12 cellular contexts compared by ENCODE assay signal in genomic region chrX:15310117-15310516, GRCh38. TPM values are rescaled to one million over a fixed set of nuclear protein-coding genes. Genes with fewer than 3 reads are reported as not detected.
DNase-seq lines count a peak whose midpoint lies in the region; ATAC-seq and TF ChIP-seq lines count a peak whose summit lies in the region.
"Had no signal": no experiment of that assay in that cellular context is flagged by ENCODE, and none has a peak within 500 bp of the region (broad histone marks: within the 10 kb centered on the region; RNA-seq: fewer than 3 reads in every experiment).

No MANE protein-coding gene starts in this region.

- peaks cover 4% of the 10 kb centered on the region for H3K4me1 ChIP-seq in body of pancreas

- no peaks in the 10 kb centered on the region for H3K4me1 Mint-ChIP-seq in activated CD8-positive, alpha-beta T cell treated with anti-CD3 and anti-CD28 coated beads, Interleukin-2, amount 10 ng/mL, durations not matched to agents 7 days and 5 days (ENCODE audit: low read depth)

- no peak for TF ChIP-seq POLR2A in body of pancreas (IDR thresholded peaks at IDR 0.05)

- no peaks in the 10 kb centered on the region for H3K27me3 Mint-ChIP-seq in activated CD8-positive, alpha-beta T cell treated with anti-CD3 and anti-CD28 coated beads, Interleukin-2, amount 10 ng/mL, durations not matched to agents 7 days and 5 days (ENCODE audit: low read depth)
- H3K27me3 Mint-ChIP-seq: CD4-positive, alpha-beta T cell had no signal

- intact Hi-C loops in body of pancreas (cut with DNase I), result no loop called here

- DNase-seq in AG08395 (ENCODE audit: low spot score) (peak; percentile 11), NCI-H1105 (lab: John Stamatoyannopoulos, UW) (peak; percentile 65), body of pancreas (peak; percentile 45 to 73 (median 68)), kidney tubule cell (ENCODE audit: low spot score) (peak; percentile 29)
- no peak for DNase-seq in activated CD8-positive, alpha-beta T cell treated with anti-CD3 and anti-CD28 coated beads, Interleukin-2, amount 10 ng/mL, durations not matched to agents 7 days and 5 days
- DNase-seq: activated T-cell treated with anti-CD3 and anti-CD28 coated beads, Interleukin-2, amount 50 U/mL, for 24 hours; CD4-positive, alpha-beta T cell had no signal

- 0 to 10% methylated on average over 3 of the region's 3 CpGs for WGBS in body of pancreas, 2 donors

- H3K27ac ChIP-seq in body of pancreas, result peak overlapping the region; percentile 15 to 65 (median 58)

- no peaks in the 10 kb centered on the region for H3K9me3 Mint-ChIP-seq in activated CD8-positive, alpha-beta T cell treated with anti-CD3 and anti-CD28 coated beads, Interleukin-2, amount 10 ng/mL, durations not matched to agents 7 days and 5 days (ENCODE audit: insufficient read depth)
- H3K9me3 Mint-ChIP-seq: activated T-cell treated with anti-CD3 and anti-CD28 coated beads, Interleukin-2, amount 50 U/mL, for 24 hours; CD4-positive, alpha-beta T cell had no signal

- no peaks in the 10 kb centered on the region for H3K27me3 ChIP-seq in body of pancreas

- no peaks in the 10 kb centered on the region for H3K9me3 ChIP-seq in body of pancreas
- H3K9me3 ChIP-seq: mucosa of descending colon had no signal

- CTCF ChIA-PET in activated CD8-positive, alpha-beta T cell treated with anti-CD3 and anti-CD28 coated beads, Interleukin-2, amount 10 ng/mL, durations not matched to agents 7 days and 5 days (lab: Charles Lee), result no interaction called here

- TF ChIP-seq CTCF in body of pancreas (IDR thresholded peaks at IDR 0.05), result no peak

- no peak overlapping the region for H3K27ac Mint-ChIP-seq in activated CD8-positive, alpha-beta T cell treated with anti-CD3 and anti-CD28 coated beads, Interleukin-2, amount 10 ng/mL, durations not matched to agents 7 days and 5 days
- H3K27ac Mint-ChIP-seq: activated T-cell treated with anti-CD3 and anti-CD28 coated beads, Interleukin-2, amount 50 U/mL, for 24 hours; CD4-positive, alpha-beta T cell had no signal

- ATAC-seq in body of pancreas (peak; percentile 82), GM21825 (IDR thresholded peaks at IDR 0.05; ENCODE audit: unreplicated experiment) (no peak), GM21529 (IDR thresholded peaks at IDR 0.05; ENCODE audit: unreplicated experiment) (no peak), GM21423 (IDR thresholded peaks at IDR 0.05; ENCODE audit: unreplicated experiment) (no peak)
- no peak for ATAC-seq in activated CD8-positive, alpha-beta T cell treated with anti-CD3 and anti-CD28 coated beads, Interleukin-2, amount 10 ng/mL, durations not matched to agents 7 days and 5 days
- ATAC-seq: mucosa of descending colon had no signal

- no peaks in the 10 kb centered on the region for H3K36me3 ChIP-seq in body of pancreas (replicated peaks in 1 of 2; ENCODE audit: insufficient read depth in 1 of 2, low read depth in 2 of 2)

- POLR2A ChIA-PET in activated CD8-positive, alpha-beta T cell treated with anti-CD3 and anti-CD28 coated beads, Interleukin-2, amount 10 ng/mL, durations not matched to agents 7 days and 5 days (lab: Charles Lee), result no interaction called here

- H3K4me3 Mint-ChIP-seq in activated CD8-positive, alpha-beta T cell treated with anti-CD3 and anti-CD28 coated beads, Interleukin-2, amount 10 ng/mL, durations not matched to agents 7 days and 5 days, result no peak overlapping the region
- H3K4me3 Mint-ChIP-seq: activated T-cell treated with anti-CD3 and anti-CD28 coated beads, Interleukin-2, amount 50 U/mL, for 24 hours; CD4-positive, alpha-beta T cell had no signal

- no peaks in the 10 kb centered on the region for H3K36me3 Mint-ChIP-seq in activated CD8-positive, alpha-beta T cell treated with anti-CD3 and anti-CD28 coated beads, Interleukin-2, amount 10 ng/mL, durations not matched to agents 7 days and 5 days (ENCODE audit: low read depth)

- H3K4me3 ChIP-seq in body of pancreas, result no peak overlapping the region
- H3K4me3 ChIP-seq: mucosa of descending colon had no signal

RNA-seq across cellular contexts. Expression of gene ASB11, which starts 5.3 kb away (rescaled TPM):
- total RNA-seq in body of pancreas, result under 1 TPM in 1 of 2 donors, not detected in 1; 0.52 TPM
- total RNA-seq in activated CD8-positive, alpha-beta T cell treated with anti-CD3 and anti-CD28 coated beads, Interleukin-2, amount 10 ng/mL, durations not matched to agents 7 days and 5 days, result not detected
- total RNA-seq: CD4-positive, alpha-beta T cell; LHCN-M2 had no signal

RNA-seq across cellular contexts. Expression of gene PIGA, which starts 25.2 kb away (rescaled TPM):
- 10 to 100 TPM in 1 of 2 donors, 1 to 10 TPM in 1; 9.3 to 24.7 TPM for total RNA-seq in body of pancreas
- 10 to 100 TPM; 19.0 to 20.9 TPM for total RNA-seq in activated CD8-positive, alpha-beta T cell treated with anti-CD3 and anti-CD28 coated beads, Interleukin-2, amount 10 ng/mL, durations not matched to agents 7 days and 5 days

RNA-seq across cellular contexts. Expression of gene ASB9, which starts 40.2 kb away (rescaled TPM):
- total RNA-seq in body of pancreas, result 1 to 10 TPM; 1.6 to 4.9 TPM
- total RNA-seq in activated CD8-positive, alpha-beta T cell treated with anti-CD3 and anti-CD28 coated beads, Interleukin-2, amount 10 ng/mL, durations not matched to agents 7 days and 5 days, result under 1 TPM; 0.18 to 0.34 TPM
